In the genomic region with DNA sequence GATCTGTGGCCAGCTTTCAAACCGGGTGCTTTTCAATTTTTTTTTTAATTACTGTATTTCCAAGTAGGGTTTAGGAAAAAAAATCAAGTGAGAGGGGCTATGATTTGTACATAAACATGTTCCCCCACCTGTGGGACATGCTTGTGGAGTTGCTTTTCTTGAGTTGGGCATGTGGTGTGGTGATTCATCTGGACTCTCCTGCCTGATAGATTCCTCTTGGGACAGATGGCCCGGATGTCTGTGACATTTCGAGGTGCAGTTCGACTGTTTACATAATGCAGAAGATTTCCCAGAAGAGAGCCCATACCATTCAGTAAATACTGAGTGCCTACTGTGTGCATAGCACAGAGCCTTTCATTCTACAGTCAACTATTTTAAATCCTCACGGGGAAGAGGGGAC, we compare ENCODE assay signal across 1 cellular context.
TF ChIP-seq lines count a peak whose summit lies in the region.

No MANE protein-coding gene starts in this region.

TF ChIP-seq in IMR-90, 13 proteins besides CTCF, POLR2A, EP300 and RAD21 (continued from another document):
- TF ChIP-seq CEBPB (IDR thresholded peaks at IDR 0.05; ENCODE audit: low read depth, low read length) (no peak), MAFK (IDR thresholded peaks at IDR 0.05; ENCODE audit: low read depth, low read length) (no peak), MXI1 (IDR thresholded peaks at IDR 0.05; ENCODE audit: borderline replicate concordance, low read depth, low read length) (no peak), CHD1 (IDR thresholded peaks at IDR 0.05; ENCODE audit: low read depth, low read length) (no peak), FOS (IDR thresholded peaks at IDR 0.05; ENCODE audit: low read depth, low read length) (no peak)
